Comparison of ENCODE assay signal across 1 cellular context in the genomic region with DNA sequence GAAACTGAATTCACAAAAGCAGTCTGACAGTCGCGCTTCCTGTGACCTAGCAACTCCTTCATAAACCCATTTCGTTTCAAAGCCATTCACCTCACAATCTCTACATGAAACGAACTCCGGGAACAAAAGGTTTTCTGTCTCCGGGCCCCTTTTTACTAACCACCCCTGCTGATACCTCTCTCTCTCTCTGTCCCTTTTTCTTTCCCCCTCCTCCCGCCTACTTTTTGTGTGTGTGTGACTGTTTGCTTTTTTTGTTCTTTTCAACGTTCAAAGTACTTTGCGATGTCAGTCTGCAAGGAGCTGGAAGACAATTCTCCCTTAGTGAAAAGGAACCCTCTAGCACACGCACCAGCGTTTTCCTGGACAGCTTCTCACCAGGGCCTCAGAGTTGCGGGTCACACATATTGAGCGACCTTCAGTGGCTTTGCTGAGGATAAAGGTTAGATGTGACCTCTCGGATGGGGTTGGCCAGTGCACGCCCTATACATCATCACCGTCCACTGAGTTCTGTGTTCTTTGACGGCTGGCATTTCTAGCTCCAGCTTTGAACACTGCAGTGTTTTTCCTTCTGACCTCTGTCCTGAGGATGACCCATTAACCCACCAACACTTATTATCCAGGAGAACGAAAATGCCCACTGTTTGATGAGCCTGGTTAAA.
A peak's percentile ranks its signal among the peaks of the same experiment; 100 is the strongest.
TF ChIP-seq lines count a peak whose summit lies in the region.

No MANE protein-coding gene starts in this region.

TF ChIP-seq in HepG2, 621 proteins besides CTCF, POLR2A, EP300 and RAD21 (continued from another document and continues in another):
- TF ChIP-seq, protein P1, sequence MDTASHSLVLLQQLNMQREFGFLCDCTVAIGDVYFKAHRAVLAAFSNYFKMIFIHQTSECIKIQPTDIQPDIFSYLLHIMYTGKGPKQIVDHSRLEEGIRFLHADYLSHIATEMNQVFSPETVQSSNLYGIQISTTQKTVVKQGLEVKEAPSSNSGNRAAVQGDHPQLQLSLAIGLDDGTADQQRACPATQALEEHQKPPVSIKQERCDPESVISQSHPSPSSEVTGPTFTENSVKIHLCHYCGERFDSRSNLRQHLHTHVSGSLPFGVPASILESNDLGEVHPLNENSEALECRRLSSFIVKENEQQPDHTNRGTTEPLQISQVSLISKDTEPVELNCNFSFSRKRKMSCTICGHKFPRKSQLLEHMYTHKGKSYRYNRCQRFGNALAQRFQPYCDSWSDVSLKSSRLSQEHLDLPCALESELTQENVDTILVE (CRISPR knock-in tag; IDR thresholded peaks at IDR 0.05) = peak; percentile 61; the same call in 1 of the 2 replicates
- TF ChIP-seq, protein P2, sequence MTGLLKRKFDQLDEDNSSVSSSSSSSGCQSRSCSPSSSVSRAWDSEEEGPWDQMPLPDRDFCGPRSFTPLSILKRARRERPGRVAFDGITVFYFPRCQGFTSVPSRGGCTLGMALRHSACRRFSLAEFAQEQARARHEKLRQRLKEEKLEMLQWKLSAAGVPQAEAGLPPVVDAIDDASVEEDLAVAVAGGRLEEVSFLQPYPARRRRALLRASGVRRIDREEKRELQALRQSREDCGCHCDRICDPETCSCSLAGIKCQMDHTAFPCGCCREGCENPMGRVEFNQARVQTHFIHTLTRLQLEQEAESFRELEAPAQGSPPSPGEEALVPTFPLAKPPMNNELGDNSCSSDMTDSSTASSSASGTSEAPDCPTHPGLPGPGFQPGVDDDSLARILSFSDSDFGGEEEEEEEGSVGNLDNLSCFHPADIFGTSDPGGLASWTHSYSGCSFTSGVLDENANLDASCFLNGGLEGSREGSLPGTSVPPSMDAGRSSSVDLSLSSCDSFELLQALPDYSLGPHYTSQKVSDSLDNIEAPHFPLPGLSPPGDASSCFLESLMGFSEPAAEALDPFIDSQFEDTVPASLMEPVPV (CRISPR knock-in tag; IDR thresholded peaks at IDR 0.05) = peak; percentile 69; the same call in 1 of the 2 replicates
- no peak for TF ChIP-seq GTF2F1 (IDR thresholded peaks at IDR 0.05; ENCODE audit: low read length)
- TF ChIP-seq ZNF841 (CRISPR knock-in tag; IDR thresholded peaks at IDR 0.05; ENCODE audit: borderline replicate concordance) = no peak
- TF ChIP-seq, protein P3, sequence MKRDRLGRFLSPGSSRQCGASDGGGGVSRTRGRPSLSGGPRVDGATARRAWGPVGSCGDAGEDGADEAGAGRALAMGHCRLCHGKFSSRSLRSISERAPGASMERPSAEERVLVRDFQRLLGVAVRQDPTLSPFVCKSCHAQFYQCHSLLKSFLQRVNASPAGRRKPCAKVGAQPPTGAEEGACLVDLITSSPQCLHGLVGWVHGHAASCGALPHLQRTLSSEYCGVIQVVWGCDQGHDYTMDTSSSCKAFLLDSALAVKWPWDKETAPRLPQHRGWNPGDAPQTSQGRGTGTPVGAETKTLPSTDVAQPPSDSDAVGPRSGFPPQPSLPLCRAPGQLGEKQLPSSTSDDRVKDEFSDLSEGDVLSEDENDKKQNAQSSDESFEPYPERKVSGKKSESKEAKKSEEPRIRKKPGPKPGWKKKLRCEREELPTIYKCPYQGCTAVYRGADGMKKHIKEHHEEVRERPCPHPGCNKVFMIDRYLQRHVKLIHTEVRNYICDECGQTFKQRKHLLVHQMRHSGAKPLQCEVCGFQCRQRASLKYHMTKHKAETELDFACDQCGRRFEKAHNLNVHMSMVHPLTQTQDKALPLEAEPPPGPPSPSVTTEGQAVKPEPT (CRISPR knock-in tag; IDR thresholded peaks at IDR 0.05; ENCODE audit: low read depth) = 0 out of 2 replicates have a peak, but pooled peaks have one; percentile 44
- 0 out of 2 replicates have a peak, but pooled peaks have one; percentile 14 for TF ChIP-seq ZNF782 (CRISPR knock-in tag; IDR thresholded peaks at IDR 0.05; ENCODE audit: borderline replicate concordance)
- TF ChIP-seq MED13 (CRISPR knock-in tag; IDR thresholded peaks at IDR 0.05) = no peak; the same call in none of the 2 replicates
- no peak for TF ChIP-seq ZNF354B (CRISPR knock-in tag; IDR thresholded peaks at IDR 0.05)
- TF ChIP-seq ZBTB3 (CRISPR knock-in tag; IDR thresholded peaks at IDR 0.05; ENCODE audit: borderline replicate concordance, low read depth) = peak; percentile 90
- TF ChIP-seq NFE2L2 (IDR thresholded peaks at IDR 0.05; ENCODE audit: low read length) = no peak
- no peak for TF ChIP-seq ZNF737 (CRISPR knock-in tag; IDR thresholded peaks at IDR 0.05; ENCODE audit: borderline replicate concordance)
- TF ChIP-seq CREBL2 (CRISPR knock-in tag; IDR thresholded peaks at IDR 0.05; ENCODE audit: borderline replicate concordance) = no peak
- TF ChIP-seq ZBTB7A (CRISPR knock-in tag; IDR thresholded peaks at IDR 0.05) = no peak
- no peak for TF ChIP-seq ZNF253 (CRISPR knock-in tag; IDR thresholded peaks at IDR 0.05; ENCODE audit: borderline replicate concordance)
- TF ChIP-seq NR2F1 (CRISPR knock-in tag; IDR thresholded peaks at IDR 0.05) = peak; percentile 86 to 88
- TF ChIP-seq TFE3 (CRISPR knock-in tag; IDR thresholded peaks at IDR 0.05) = peak; percentile 56; the same call in 1 of the 2 replicates
- TF ChIP-seq HNRNPUL1 (IDR thresholded peaks at IDR 0.05; ENCODE audit: low read depth, low read length) = no peak
- no peak for TF ChIP-seq ZBTB40 (IDR thresholded peaks at IDR 0.05)
- peak; percentile 71; the same call in 1 of the 2 replicates for TF ChIP-seq ZBTB40 (CRISPR knock-in tag; IDR thresholded peaks at IDR 0.05)
- TF ChIP-seq SIN3A (IDR thresholded peaks at IDR 0.05; ENCODE audit: borderline replicate concordance, low read depth, low read length) = 0 out of 2 replicates have a peak, but pooled peaks have one; percentile 38
- peak; percentile 47; the same call in 1 of the 2 replicates for TF ChIP-seq NFYC (CRISPR knock-in tag; IDR thresholded peaks at IDR 0.05)
- TF ChIP-seq, protein P4, sequence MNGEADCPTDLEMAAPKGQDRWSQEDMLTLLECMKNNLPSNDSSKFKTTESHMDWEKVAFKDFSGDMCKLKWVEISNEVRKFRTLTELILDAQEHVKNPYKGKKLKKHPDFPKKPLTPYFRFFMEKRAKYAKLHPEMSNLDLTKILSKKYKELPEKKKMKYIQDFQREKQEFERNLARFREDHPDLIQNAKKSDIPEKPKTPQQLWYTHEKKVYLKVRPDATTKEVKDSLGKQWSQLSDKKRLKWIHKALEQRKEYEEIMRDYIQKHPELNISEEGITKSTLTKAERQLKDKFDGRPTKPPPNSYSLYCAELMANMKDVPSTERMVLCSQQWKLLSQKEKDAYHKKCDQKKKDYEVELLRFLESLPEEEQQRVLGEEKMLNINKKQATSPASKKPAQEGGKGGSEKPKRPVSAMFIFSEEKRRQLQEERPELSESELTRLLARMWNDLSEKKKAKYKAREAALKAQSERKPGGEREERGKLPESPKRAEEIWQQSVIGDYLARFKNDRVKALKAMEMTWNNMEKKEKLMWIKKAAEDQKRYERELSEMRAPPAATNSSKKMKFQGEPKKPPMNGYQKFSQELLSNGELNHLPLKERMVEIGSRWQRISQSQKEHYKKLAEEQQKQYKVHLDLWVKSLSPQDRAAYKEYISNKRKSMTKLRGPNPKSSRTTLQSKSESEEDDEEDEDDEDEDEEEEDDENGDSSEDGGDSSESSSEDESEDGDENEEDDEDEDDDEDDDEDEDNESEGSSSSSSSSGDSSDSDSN (CRISPR knock-in tag; IDR thresholded peaks at IDR 0.05) = peak; percentile 45
- no peak for TF ChIP-seq SMARCE1 (IDR thresholded peaks at IDR 0.05; ENCODE audit: borderline replicate concordance)
- TF ChIP-seq TBX2 (CRISPR knock-in tag; IDR thresholded peaks at IDR 0.05; ENCODE audit: borderline replicate concordance) = peak; percentile 60
- no peak for TF ChIP-seq AGO2 (optimal IDR thresholded peaks at IDR 0.05; ENCODE audit: low read depth, low read length)
- no peak for TF ChIP-seq NBN (conservative IDR thresholded peaks at IDR 0.05)
- TF ChIP-seq RBM39 (IDR thresholded peaks at IDR 0.05; ENCODE audit: low read depth, low read length, poor library complexity, severe bottlenecking) = no peak
- no peak for TF ChIP-seq TAF15 (IDR thresholded peaks at IDR 0.05; ENCODE audit: low read depth, low read length, poor library complexity, severe bottlenecking)
- no peak for TF ChIP-seq ATF7 (IDR thresholded peaks at IDR 0.05)
- TF ChIP-seq ATF7 (CRISPR knock-in tag; IDR thresholded peaks at IDR 0.05) = peak; percentile 69; the same call in 1 of the 2 replicates
- peak; percentile 52; the same call in 1 of the 2 replicates for TF ChIP-seq SNAPC2 (CRISPR knock-in tag; IDR thresholded peaks at IDR 0.05)
- peak; percentile 62; the same call in 1 of the 2 replicates for TF ChIP-seq ZNF510 (CRISPR knock-in tag; IDR thresholded peaks at IDR 0.05; ENCODE audit: low read depth)
- TF ChIP-seq ZNF576 (CRISPR knock-in tag; IDR thresholded peaks at IDR 0.05) = no peak
- no peak for TF ChIP-seq ZNF496 (CRISPR knock-in tag; IDR thresholded peaks at IDR 0.05; ENCODE audit: insufficient replicate concordance)
- TF ChIP-seq ADNP (CRISPR knock-in tag; IDR thresholded peaks at IDR 0.05) = no peak
- TF ChIP-seq HDAC2 (CRISPR knock-in tag; IDR thresholded peaks at IDR 0.05) = peak; percentile 95
- peak; percentile 62 for TF ChIP-seq ZNF605 (CRISPR knock-in tag; IDR thresholded peaks at IDR 0.05)
- TF ChIP-seq GATA4 (IDR thresholded peaks at IDR 0.05; ENCODE audit: borderline replicate concordance, low read depth) = 0 out of 2 replicates have a peak, but pooled peaks have one; percentile 48
- no peak for TF ChIP-seq ZSCAN22 (CRISPR knock-in tag; IDR thresholded peaks at IDR 0.05)
- TF ChIP-seq ZNF17 (CRISPR knock-in tag; IDR thresholded peaks at IDR 0.05) = no peak
- no peak for TF ChIP-seq ISX (CRISPR knock-in tag; conservative IDR thresholded peaks at IDR 0.05)
- TF ChIP-seq ZNF564 (CRISPR knock-in tag; IDR thresholded peaks at IDR 0.05) = no peak
- peak; percentile 92 for TF ChIP-seq ZNF431 (CRISPR knock-in tag; IDR thresholded peaks at IDR 0.05; ENCODE audit: borderline replicate concordance, low read depth)
